ENCODE assay signal across 8 cellular contexts in the genomic region with DNA sequence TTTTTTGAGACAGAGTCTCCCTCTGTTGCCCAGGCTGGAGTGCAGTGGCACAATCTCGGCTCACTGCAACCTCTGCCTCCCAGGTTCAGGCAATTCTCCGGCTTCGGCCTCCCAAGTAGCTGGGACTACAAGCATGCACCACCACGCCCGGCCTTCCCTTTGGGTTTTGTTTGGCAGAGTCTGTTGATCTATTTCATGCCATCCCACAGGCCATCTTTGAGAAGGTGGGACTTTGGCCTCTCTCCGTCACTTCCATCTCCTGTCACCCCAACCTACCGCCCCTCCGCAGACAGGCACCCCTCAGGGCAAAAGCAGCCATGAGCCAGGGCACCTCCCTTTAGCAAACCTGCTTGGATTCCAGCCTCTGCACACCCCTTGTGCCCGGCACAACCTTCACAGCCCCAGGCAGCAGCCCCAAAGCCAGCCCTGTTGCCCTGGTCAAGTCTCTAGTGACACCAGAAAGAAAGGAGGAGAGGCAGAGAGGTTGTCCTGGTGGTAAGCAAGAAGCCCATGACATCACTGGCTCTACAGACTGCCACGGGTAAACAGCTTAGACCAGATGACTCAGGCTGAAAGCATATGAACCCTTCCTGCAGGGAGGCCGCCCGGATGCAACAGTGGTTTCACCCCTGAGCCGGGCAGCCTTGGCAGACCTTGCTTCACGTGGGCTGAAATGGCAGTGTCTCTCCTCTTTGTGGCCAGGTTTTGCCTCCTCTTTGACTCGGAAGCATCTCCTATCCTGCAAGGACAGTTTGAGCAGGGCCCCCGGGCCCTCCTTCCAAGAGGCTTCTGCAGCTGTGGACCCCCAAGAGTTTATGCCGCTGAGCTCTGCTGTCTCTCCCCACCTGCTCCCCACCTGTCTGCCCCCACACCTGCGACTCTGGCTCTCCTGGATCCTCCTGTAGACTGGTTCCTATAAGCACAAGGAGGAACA.
DNase-seq lines count a peak whose midpoint lies in the region; ATAC-seq lines count a peak whose summit lies in the region.

No MANE protein-coding gene starts in this region.

- H3K27ac ChIP-seq in layer of hippocampus (ENCODE audit: low read depth, low read length): peak overlapping the region; percentile 85

- DNase-seq in CD1c-positive myeloid dendritic cell (ENCODE audit: extremely low spot score): peak; percentile 34
- DNase-seq in SKM-1 (lab: John Stamatoyannopoulos, UW; ENCODE audit: unreplicated experiment): peak; percentile 16
- peak; percentile 79 for DNase-seq in brain pericyte (ENCODE audit: low read depth, low spot score)
- DNase-seq in stimulated activated CD8-positive, alpha-beta memory T cell treated with anti-CD3 and anti-CD28 coated beads, Interleukin-12 subunit alpha, Interleukin-12 subunit beta, amount 100 ng/mL, for 4 hours (ENCODE audit: low read depth): peak; percentile 21
- DNase-seq in cortex of kidney (lab: John Stamatoyannopoulos, UW): no peak

- no peaks in the 10 kb centered on the region for H3K27me3 ChIP-seq in layer of hippocampus (ENCODE audit: control insufficient read depth, insufficient read depth, low read length)

- ATAC-seq in HG02798 (IDR thresholded peaks at IDR 0.05; ENCODE audit: poor library complexity, unreplicated experiment): peak; percentile 40
- no peak for ATAC-seq in GM21619 (IDR thresholded peaks at IDR 0.05; ENCODE audit: unreplicated experiment)
